ENCODE assay signal across 13 cellular contexts in the genomic region with DNA sequence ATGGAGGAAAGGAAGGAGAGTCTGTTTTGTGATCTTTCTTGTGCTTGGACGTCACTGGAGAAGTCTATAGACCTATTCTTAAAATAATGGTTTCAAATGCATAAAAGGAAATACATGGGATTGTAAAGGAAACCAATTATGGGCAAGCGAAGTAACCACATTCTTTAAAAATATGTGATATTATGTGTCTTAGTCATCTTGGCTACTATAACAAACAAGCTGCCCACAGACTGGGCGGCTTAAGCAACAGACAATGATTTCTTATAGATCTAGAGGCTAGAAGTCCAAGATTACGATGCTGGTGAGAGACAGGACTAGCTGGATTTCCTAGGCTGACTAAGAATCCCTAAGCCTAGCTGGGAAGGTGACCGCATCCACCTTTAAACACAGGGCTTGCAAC. TPM values are rescaled to one million over a fixed set of nuclear protein-coding genes. Genes with fewer than 3 reads are reported as not detected.
DNase-seq lines count a peak whose midpoint lies in the region; ATAC-seq and TF ChIP-seq lines count a peak whose summit lies in the region.
"Had no signal": no experiment of that assay in that cellular context is flagged by ENCODE, and none has a peak within 500 bp of the region (broad histone marks: within the 10 kb centered on the region; RNA-seq: fewer than 3 reads in every experiment).

No MANE protein-coding gene starts in this region.

- H3K36me3 ChIP-seq in PC-3 (ENCODE audit: low read depth, low read length): no peaks in the 10 kb centered on the region
- H3K36me3 ChIP-seq: vagina had no signal

- intact Hi-C loops in PC-3 (cut with micrococcal nuclease): loop anchor here (1.0 to 10.0 kb wide), 4 partner anchors 49 to 343 kb away; a partner anchor contains a TSS

- H3K27me3 Mint-ChIP-seq in chondrocyte (ENCODE audit: low read depth): no peaks in the 10 kb centered on the region
- H3K27me3 Mint-ChIP-seq in mesothelial cell of epicardium (ENCODE audit: low read depth): no peaks in the 10 kb centered on the region

- POLR2A ChIA-PET in PC-3 (lab: Charles Lee; ENCODE audit: unreplicated experiment): interaction anchor here (0.5 to 0.7 kb wide), 3 partner anchors 133 to 344 kb away, joined by 3 to 10 read pairs (median 4); a partner anchor contains a TSS

- H3K79me2 ChIP-seq in PC-3 (ENCODE audit: low read length): no peaks in the 10 kb centered on the region

- H3K36me3 Mint-ChIP-seq in chondrocyte (ENCODE audit: low read depth) (no peaks in the 10 kb centered on the region), mesothelial cell of epicardium (no peaks in the 10 kb centered on the region)

- peaks cover 18% of the 10 kb centered on the region for H3K4me1 Mint-ChIP-seq in chondrocyte (ENCODE audit: low read depth)
- H3K4me1 Mint-ChIP-seq in mesothelial cell of epicardium: peaks cover 5% of the 10 kb centered on the region

- no peaks in the 10 kb centered on the region for H3K9me3 ChIP-seq in PC-3 (ENCODE audit: low read length)
- H3K9me3 ChIP-seq: vagina had no signal

- no peaks in the 10 kb centered on the region for H3K9me2 ChIP-seq in PC-3 (replicated peaks; ENCODE audit: low read length)

- H3K27me3 ChIP-seq in PC-3 (ENCODE audit: low read length): no peaks in the 10 kb centered on the region
- H3K27me3 ChIP-seq: vagina had no signal

- no peak overlapping the region for H3K4me3 Mint-ChIP-seq in chondrocyte (ENCODE audit: unreplicated experiment)
- no peak overlapping the region for H3K4me3 Mint-ChIP-seq in mesothelial cell of epicardium

- DNase-seq in ELR (ENCODE audit: low read depth) (peak; percentile 88), PC-3 (peak; percentile 96), chondrocyte (ENCODE audit: low spot score) (no peak), omental fat pad (ENCODE audit: low spot score) (no peak), NCI-H2227 (lab: John Stamatoyannopoulos, UW; ENCODE audit: unreplicated experiment) (no peak), DMS114 treated with DMSO at 0.1 percent for 48 hours (lab: John Stamatoyannopoulos, UW; ENCODE audit: unreplicated experiment) (no peak), mesothelial cell of epicardium (ENCODE audit: low spot score in 2 of 2, unreplicated experiment in 2 of 2) (no peak)
- DNase-seq in activated CD4-positive, alpha-beta T cell treated with anti-CD3 and anti-CD28 coated beads, Interleukin-2, amount 50 U/mL, for 4 hours: no peak
- DNase-seq: activated T-cell treated with anti-CD3 and anti-CD28 coated beads, Interleukin-2, amount 50 U/mL, for 48 hours; NCI-H187 treated with DMSO at 0.1 percent for 48 hours had no signal

- H3K4me2 ChIP-seq in PC-3 (ENCODE audit: low read length): peak overlapping the region; percentile 55

- H3K27ac Mint-ChIP-seq in chondrocyte (ENCODE audit: unreplicated experiment) (peak overlapping the region; percentile 42), mesothelial cell of epicardium (no peak overlapping the region)

- H4K20me1 ChIP-seq in PC-3 (ENCODE audit: low read length): no peaks in the 10 kb centered on the region

- no peaks in the 10 kb centered on the region for H3F3A ChIP-seq in PC-3 (ENCODE audit: low read length, unreplicated experiment)

- H2AFZ ChIP-seq in PC-3 (ENCODE audit: low read length): no peak overlapping the region

- H3K9me3 Mint-ChIP-seq in chondrocyte (ENCODE audit: low read depth) (no peaks in the 10 kb centered on the region), mesothelial cell of epicardium (no peaks in the 10 kb centered on the region)

- H3K27ac ChIP-seq in PC-3 (ENCODE audit: low read length): peak overlapping the region; percentile 58
- H3K27ac ChIP-seq: coronary artery, vagina had no signal

- ATAC-seq in PC-3 (peak; percentile 88), omental fat pad (ENCODE audit: low FRiP score) (peak; percentile 63)
- ATAC-seq: sciatic nerve had no signal

- TF ChIP-seq CTCF in PC-3 (conservative IDR thresholded peaks at IDR 0.05; ENCODE audit: low read depth, low read length) (no peak), chondrocyte (IDR thresholded peaks at IDR 0.05) (no peak), omental fat pad (IDR thresholded peaks at IDR 0.05) (no peak), mesothelial cell of epicardium (IDR thresholded peaks at IDR 0.05; ENCODE audit: unreplicated experiment) (no peak)

- no peak overlapping the region for H3K9ac ChIP-seq in PC-3 (ENCODE audit: low read length)

- no peak overlapping the region for H3K4me3 ChIP-seq in PC-3 (ENCODE audit: low read length)
- H3K4me3 ChIP-seq: coronary artery, vagina had no signal

- no TSS peak for BruUV-seq in PC-3 (replicated peaks; lab: Mats Ljungman, UMichigan)

- peaks cover 24% of the 10 kb centered on the region for H3K4me1 ChIP-seq in PC-3 (ENCODE audit: insufficient read depth, low read length)
- H3K4me1 ChIP-seq: vagina had no signal

- CTCF ChIA-PET in PC-3 (lab: Charles Lee): interaction anchor here (0.6 to 0.9 kb wide), 3 partner anchors 12 to 273 kb away, joined by 3 to 4 read pairs (median 3); no protein-coding TSS in a partner anchor

RNA-seq across cellular contexts. Expression of a gene that starts 49.4 kb away (rescaled TPM):
- total RNA-seq in PC-3 (2014; rRNA removed) (13.0 and 15.2 TPM in 2 replicates), chondrocyte (0.63 to 1.0 TPM (median 0.95 TPM) in 3 replicates), omental fat pad (10 to 100 TPM in 2 of 4 donors, 1 to 10 TPM in 2; 4.9 to 20.4 (median 12.4) TPM), mesothelial cell of epicardium (6.7 to 7.4 TPM (median 7.2 TPM) in 3 replicates)

Comparison
In these comparisons a context has a peak if more than half of its experiments do, and no peak if none do; other contexts are left out.
1. DNase-seq: peak in ELR (single experiment) and PC-3 (single experiment); none in chondrocyte (single experiment), omental fat pad (single experiment), NCI-H2227 (single experiment), DMS114 treated with DMSO at 0.1 percent for 48 hours (single experiment), mesothelial cell of epicardium (0 of 2) and activated CD4-positive, alpha-beta T cell treated with anti-CD3 and anti-CD28 coated beads, Interleukin-2, amount 50 U/mL, for 4 hours (0 of 2).